12 cellular contexts compared by ENCODE assay signal in the genomic region with DNA sequence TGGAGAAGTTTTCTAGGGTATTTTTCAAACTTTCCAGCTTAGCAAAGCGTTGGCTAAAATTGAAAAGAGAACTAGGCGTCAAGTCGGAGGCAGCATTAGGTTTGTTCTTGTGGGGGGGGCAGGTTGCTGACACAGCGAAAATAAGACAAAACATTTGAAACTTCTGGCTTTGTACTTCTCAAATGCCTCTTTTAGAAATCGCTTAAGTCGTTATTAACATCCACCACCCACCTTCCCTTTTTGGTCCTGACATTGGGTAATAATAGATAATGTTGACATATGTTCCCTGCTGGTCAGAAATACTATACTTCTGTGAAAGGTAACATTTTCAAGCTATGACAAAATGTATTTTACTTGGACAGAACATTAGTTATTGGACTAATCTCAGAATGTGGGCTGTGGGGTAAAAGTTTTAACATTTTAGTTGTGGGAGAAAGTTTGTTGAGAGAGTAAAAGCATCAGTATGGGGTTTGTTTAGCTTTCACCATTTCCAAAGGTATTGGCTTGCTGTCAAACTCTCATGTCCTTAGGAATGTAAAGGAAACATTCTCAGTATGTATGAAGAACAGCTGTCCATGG.
DNase-seq lines count a peak whose midpoint lies in the region; ATAC-seq and TF ChIP-seq lines count a peak whose summit lies in the region.
"Had no signal": no experiment of that assay in that cellular context is flagged by ENCODE, and none has a peak within 500 bp of the region (broad histone marks: within the 10 kb centered on the region; RNA-seq: fewer than 3 reads in every experiment).

No MANE protein-coding gene starts in this region.

- peak overlapping the region; percentile 11 for H3K27ac Mint-ChIP-seq in mesothelial cell of epicardium
- H3K27ac Mint-ChIP-seq: type B pancreatic cell had no signal

- H3K27me3 ChIP-seq in upper lobe of right lung, result no peaks in the 10 kb centered on the region
- H3K27me3 ChIP-seq: breast epithelium had no signal

- H3K27me3 Mint-ChIP-seq in mesothelial cell of epicardium (ENCODE audit: low read depth), result no peaks in the 10 kb centered on the region
- H3K27me3 Mint-ChIP-seq: type B pancreatic cell had no signal

- H3K4me3 ChIP-seq in choroid plexus epithelial cell (ENCODE audit: low read depth, low read length), result no peak overlapping the region
- no peak overlapping the region for H3K4me3 ChIP-seq in upper lobe of right lung
- H3K4me3 ChIP-seq: breast epithelium had no signal

- peaks cover 16% of the 10 kb centered on the region for H3K4me1 Mint-ChIP-seq in mesothelial cell of epicardium

- DNase-seq in Right ventricle myocardium inferior (ENCODE audit: missing footprints) (no peak), cardiac septum (ENCODE audit: low spot score) (no peak), choroid plexus epithelial cell (ENCODE audit: low read depth) (peak; percentile 88), mesothelial cell of epicardium (ENCODE audit: low spot score in 2 of 2, unreplicated experiment in 2 of 2) (no peak), upper lobe of right lung (no peak)
- DNase-seq: GDM1, NCI-H446 had no signal

- H3K4me3 Mint-ChIP-seq in mesothelial cell of epicardium, result no peak overlapping the region
- H3K4me3 Mint-ChIP-seq: type B pancreatic cell had no signal

- H3K36me3 ChIP-seq in upper lobe of right lung, result no peaks in the 10 kb centered on the region
- H3K36me3 ChIP-seq: breast epithelium had no signal

- no peaks in the 10 kb centered on the region for H3K9me3 ChIP-seq in upper lobe of right lung
- H3K9me3 ChIP-seq: breast epithelium had no signal

- ATAC-seq in Right ventricle myocardium inferior (peak; percentile 71), upper lobe of right lung (peak; percentile 77), GM21528 (IDR thresholded peaks at IDR 0.05; ENCODE audit: low FRiP score, unreplicated experiment) (no peak), HG03196 (IDR thresholded peaks at IDR 0.05; ENCODE audit: unreplicated experiment) (no peak), GM18511 (IDR thresholded peaks at IDR 0.05; ENCODE audit: unreplicated experiment) (no peak)

- peaks cover 3% of the 10 kb centered on the region for H3K4me1 ChIP-seq in upper lobe of right lung
- H3K4me1 ChIP-seq: breast epithelium had no signal

- intact Hi-C loops in Right ventricle myocardium inferior (cut with DNase I) (no loop called here), cardiac septum (cut with DNase I) (no loop called here), upper lobe of right lung (cut with DNase I) (no loop called here)

- no peaks in the 10 kb centered on the region for H3K36me3 Mint-ChIP-seq in mesothelial cell of epicardium
- H3K36me3 Mint-ChIP-seq: type B pancreatic cell had no signal

- H3K9me3 Mint-ChIP-seq in mesothelial cell of epicardium, result peaks cover 6% of the 10 kb centered on the region
- H3K9me3 Mint-ChIP-seq: type B pancreatic cell had no signal

- H3K27ac ChIP-seq in upper lobe of right lung, result peak overlapping the region; percentile 33

- no peak for TF ChIP-seq CTCF in choroid plexus epithelial cell (conservative IDR thresholded peaks at IDR 0.05; ENCODE audit: low read depth, low read length)
- no peak for TF ChIP-seq CTCF in mesothelial cell of epicardium (IDR thresholded peaks at IDR 0.05; ENCODE audit: unreplicated experiment)
- TF ChIP-seq CTCF in upper lobe of right lung (IDR thresholded peaks at IDR 0.05), result no peak

Comparison
In these comparisons a context has a peak if more than half of its experiments do, and no peak if none do; other contexts are left out.
1. ATAC-seq: peak in Right ventricle myocardium inferior (single experiment) and upper lobe of right lung (single experiment); none in GM21528 (single experiment), HG03196 (single experiment) and GM18511 (single experiment).